ENCODE assay signal across 1 cellular context in the genomic region with DNA sequence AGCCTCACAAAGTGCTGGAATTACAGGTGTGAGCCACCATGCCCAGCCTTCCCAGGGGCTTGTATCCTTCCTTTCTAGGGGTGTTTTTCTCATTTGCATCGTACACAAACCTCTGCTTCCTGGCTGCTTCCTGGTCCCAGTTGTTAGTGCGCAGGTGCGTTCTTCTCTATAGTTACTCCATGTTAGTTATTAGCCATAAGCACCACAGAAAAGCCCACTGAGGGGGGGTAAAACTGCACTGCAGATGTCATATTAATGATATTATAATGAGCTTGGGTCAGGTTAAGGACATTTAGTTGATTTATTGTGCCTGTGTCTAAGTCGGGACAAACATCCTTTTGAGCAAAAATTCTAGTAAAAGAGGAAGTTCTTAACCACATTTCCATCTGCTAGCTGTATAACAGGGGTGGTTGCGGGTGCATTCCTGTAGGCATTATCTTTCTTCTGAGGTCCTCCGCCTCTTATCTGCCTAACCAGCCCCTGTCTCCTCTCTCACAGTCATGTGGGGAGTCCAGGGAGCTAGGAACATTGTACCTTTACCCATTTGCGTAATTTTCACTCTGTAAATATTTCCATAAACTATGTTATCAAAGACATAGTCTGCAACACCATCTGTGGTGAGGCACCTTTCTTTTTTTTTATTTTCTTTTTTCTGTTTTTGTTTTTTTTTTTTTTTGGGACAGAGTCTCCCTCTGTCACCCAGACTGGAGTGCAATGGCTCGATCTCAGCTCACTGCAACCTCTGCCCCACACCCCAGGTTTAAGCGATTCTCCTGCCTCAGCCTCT.
TF ChIP-seq lines count a peak whose summit lies in the region.

No MANE protein-coding gene starts in this region.

TF ChIP-seq in HepG2, 621 proteins besides CTCF, POLR2A, EP300 and RAD21 (continued from another document and continues in another):
- TF ChIP-seq, protein P1, sequence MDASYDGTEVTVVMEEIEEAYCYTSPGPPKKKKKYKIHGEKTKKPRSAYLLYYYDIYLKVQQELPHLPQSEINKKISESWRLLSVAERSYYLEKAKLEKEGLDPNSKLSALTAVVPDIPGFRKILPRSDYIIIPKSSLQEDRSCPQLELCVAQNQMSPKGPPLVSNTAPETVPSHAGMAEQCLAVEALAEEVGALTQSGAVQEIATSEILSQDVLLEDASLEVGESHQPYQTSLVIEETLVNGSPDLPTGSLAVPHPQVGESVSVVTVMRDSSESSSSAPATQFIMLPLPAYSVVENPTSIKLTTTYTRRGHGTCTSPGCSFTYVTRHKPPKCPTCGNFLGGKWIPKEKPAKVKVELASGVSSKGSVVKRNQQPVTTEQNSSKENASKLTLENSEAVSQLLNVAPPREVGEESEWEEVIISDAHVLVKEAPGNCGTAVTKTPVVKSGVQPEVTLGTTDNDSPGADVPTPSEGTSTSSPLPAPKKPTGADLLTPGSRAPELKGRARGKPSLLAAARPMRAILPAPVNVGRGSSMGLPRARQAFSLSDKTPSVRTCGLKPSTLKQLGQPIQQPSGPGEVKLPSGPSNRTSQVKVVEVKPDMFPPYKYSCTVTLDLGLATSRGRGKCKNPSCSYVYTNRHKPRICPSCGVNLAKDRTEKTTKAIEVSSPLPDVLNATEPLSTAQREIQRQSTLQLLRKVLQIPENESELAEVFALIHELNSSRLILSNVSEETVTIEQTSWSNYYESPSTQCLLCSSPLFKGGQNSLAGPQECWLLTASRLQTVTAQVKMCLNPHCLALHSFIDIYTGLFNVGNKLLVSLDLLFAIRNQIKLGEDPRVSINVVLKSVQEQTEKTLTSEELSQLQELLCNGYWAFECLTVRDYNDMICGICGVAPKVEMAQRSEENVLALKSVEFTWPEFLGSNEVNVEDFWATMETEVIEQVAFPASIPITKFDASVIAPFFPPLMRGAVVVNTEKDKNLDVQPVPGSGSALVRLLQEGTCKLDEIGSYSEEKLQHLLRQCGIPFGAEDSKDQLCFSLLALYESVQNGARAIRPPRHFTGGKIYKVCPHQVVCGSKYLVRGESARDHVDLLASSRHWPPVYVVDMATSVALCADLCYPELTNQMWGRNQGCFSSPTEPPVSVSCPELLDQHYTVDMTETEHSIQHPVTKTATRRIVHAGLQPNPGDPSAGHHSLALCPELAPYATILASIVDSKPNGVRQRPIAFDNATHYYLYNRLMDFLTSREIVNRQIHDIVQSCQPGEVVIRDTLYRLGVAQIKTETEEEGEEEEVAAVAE (CRISPR knock-in tag; IDR thresholded peaks at IDR 0.05; ENCODE audit: borderline replicate concordance), result no peak; the same call in 1 of the 2 replicates
- TF ChIP-seq CCDC6 (CRISPR knock-in tag; IDR thresholded peaks at IDR 0.05) (no peak), KDM3A (CRISPR knock-in tag; IDR thresholded peaks at IDR 0.05; ENCODE audit: low read depth) (no peak), ATM (IDR thresholded peaks at IDR 0.05; ENCODE audit: borderline replicate concordance) (no peak), SP5 (CRISPR knock-in tag; IDR thresholded peaks at IDR 0.05; ENCODE audit: borderline replicate concordance, low read depth) (peak; percentile 66; the same call in 1 of the 2 replicates), HOXA7 (CRISPR knock-in tag; IDR thresholded peaks at IDR 0.05) (no peak), ZBTB8A (CRISPR knock-in tag; IDR thresholded peaks at IDR 0.05; ENCODE audit: borderline replicate concordance, low read depth) (no peak), TEAD3 (CRISPR knock-in tag; optimal IDR thresholded peaks at IDR 0.05; ENCODE audit: borderline replicate concordance) (peak; percentile 94), ZBTB7B (CRISPR knock-in tag; IDR thresholded peaks at IDR 0.05) (peak; percentile 84; the same call in 1 of the 2 replicates), ZNF224 (CRISPR knock-in tag; IDR thresholded peaks at IDR 0.05) (no peak), KDM5B (CRISPR knock-in tag; IDR thresholded peaks at IDR 0.05; ENCODE audit: borderline replicate concordance) (0 out of 2 replicates have a peak, but pooled peaks have one; percentile 44), MYC (CRISPR knock-in tag; IDR thresholded peaks at IDR 0.05; ENCODE audit: borderline replicate concordance) (peak; percentile 48; the same call in 1 of the 2 replicates), RARA (CRISPR knock-in tag; IDR thresholded peaks at IDR 0.05) (peak; percentile 72), MBNL3 (CRISPR knock-in tag; conservative IDR thresholded peaks at IDR 0.05) (no peak), EZH2 (conservative IDR thresholded peaks at IDR 0.05; ENCODE audit: low read depth, low read length) (no peak), MLLT10 (CRISPR knock-in tag; IDR thresholded peaks at IDR 0.05) (no peak), ZNF225 (CRISPR knock-in tag; IDR thresholded peaks at IDR 0.05) (peak; percentile 23; the same call in 1 of the 2 replicates), NCOA2 (CRISPR knock-in tag; IDR thresholded peaks at IDR 0.05) (peak; percentile 89), ZNF33B (CRISPR knock-in tag; IDR thresholded peaks at IDR 0.05) (no peak), IRX3 (CRISPR knock-in tag; IDR thresholded peaks at IDR 0.05; ENCODE audit: borderline replicate concordance, low read depth) (no peak), ZNF263 (CRISPR knock-in tag; IDR thresholded peaks at IDR 0.05) (peak; percentile 15; the same call in 1 of the 2 replicates), NR2C2 (CRISPR knock-in tag; IDR thresholded peaks at IDR 0.05; ENCODE audit: borderline replicate concordance) (peak; percentile 40; the same call in 1 of the 2 replicates), THYN1 (CRISPR knock-in tag; IDR thresholded peaks at IDR 0.05; ENCODE audit: borderline replicate concordance, low read depth) (0 out of 2 replicates have a peak, but pooled peaks have one; percentile 45), RBAK (CRISPR knock-in tag; IDR thresholded peaks at IDR 0.05) (no peak), ZFP62 (CRISPR knock-in tag; IDR thresholded peaks at IDR 0.05) (no peak), CHCHD3 (CRISPR knock-in tag; IDR thresholded peaks at IDR 0.05) (0 out of 2 replicates have a peak, but pooled peaks have one; percentile 42), ZNF232 (CRISPR knock-in tag; IDR thresholded peaks at IDR 0.05; ENCODE audit: borderline replicate concordance) (no peak), KMT2A (CRISPR knock-in tag; IDR thresholded peaks at IDR 0.05) (no peak), ZNF746 (CRISPR knock-in tag; IDR thresholded peaks at IDR 0.05) (no peak), TBX2 (CRISPR knock-in tag; IDR thresholded peaks at IDR 0.05; ENCODE audit: borderline replicate concordance) (peak; percentile 75), ZNF780A (CRISPR knock-in tag; IDR thresholded peaks at IDR 0.05) (no peak), ZBTB3 (CRISPR knock-in tag; IDR thresholded peaks at IDR 0.05; ENCODE audit: borderline replicate concordance, low read depth) (no peak; the same call in 1 of the 2 replicates), ATRX (CRISPR knock-in tag; IDR thresholded peaks at IDR 0.05; ENCODE audit: borderline replicate concordance) (no peak), ZNF180 (CRISPR knock-in tag; IDR thresholded peaks at IDR 0.05; ENCODE audit: borderline replicate concordance, low read depth) (no peak), SOX6 (IDR thresholded peaks at IDR 0.05) (no peak), SOX6 (CRISPR knock-in tag; IDR thresholded peaks at IDR 0.05) (peak; percentile 96), RCOR2 (CRISPR knock-in tag; IDR thresholded peaks at IDR 0.05) (peak; percentile 62; the same call in 1 of the 2 replicates), PHB2 (IDR thresholded peaks at IDR 0.05; ENCODE audit: partially characterized antibody) (no peak), NRL (CRISPR knock-in tag; IDR thresholded peaks at IDR 0.05; ENCODE audit: borderline replicate concordance) (no peak; the same call in 1 of the 2 replicates), SKI (IDR thresholded peaks at IDR 0.05; ENCODE audit: partially characterized antibody) (peak; percentile 71), ZNF616 (CRISPR knock-in tag; IDR thresholded peaks at IDR 0.05; ENCODE audit: low read depth) (no peak), ESRRA (CRISPR knock-in tag; IDR thresholded peaks at IDR 0.05; ENCODE audit: low read depth) (peak; percentile 57; the same call in 1 of the 2 replicates), MED13 (CRISPR knock-in tag; IDR thresholded peaks at IDR 0.05) (peak; percentile 71; the same call in 1 of the 2 replicates), XRCC5 (optimal IDR thresholded peaks at IDR 0.05; ENCODE audit: low read length) (peak; percentile 21), ZNF713 (CRISPR knock-in tag; IDR thresholded peaks at IDR 0.05) (no peak)
- TF ChIP-seq, protein P2, sequence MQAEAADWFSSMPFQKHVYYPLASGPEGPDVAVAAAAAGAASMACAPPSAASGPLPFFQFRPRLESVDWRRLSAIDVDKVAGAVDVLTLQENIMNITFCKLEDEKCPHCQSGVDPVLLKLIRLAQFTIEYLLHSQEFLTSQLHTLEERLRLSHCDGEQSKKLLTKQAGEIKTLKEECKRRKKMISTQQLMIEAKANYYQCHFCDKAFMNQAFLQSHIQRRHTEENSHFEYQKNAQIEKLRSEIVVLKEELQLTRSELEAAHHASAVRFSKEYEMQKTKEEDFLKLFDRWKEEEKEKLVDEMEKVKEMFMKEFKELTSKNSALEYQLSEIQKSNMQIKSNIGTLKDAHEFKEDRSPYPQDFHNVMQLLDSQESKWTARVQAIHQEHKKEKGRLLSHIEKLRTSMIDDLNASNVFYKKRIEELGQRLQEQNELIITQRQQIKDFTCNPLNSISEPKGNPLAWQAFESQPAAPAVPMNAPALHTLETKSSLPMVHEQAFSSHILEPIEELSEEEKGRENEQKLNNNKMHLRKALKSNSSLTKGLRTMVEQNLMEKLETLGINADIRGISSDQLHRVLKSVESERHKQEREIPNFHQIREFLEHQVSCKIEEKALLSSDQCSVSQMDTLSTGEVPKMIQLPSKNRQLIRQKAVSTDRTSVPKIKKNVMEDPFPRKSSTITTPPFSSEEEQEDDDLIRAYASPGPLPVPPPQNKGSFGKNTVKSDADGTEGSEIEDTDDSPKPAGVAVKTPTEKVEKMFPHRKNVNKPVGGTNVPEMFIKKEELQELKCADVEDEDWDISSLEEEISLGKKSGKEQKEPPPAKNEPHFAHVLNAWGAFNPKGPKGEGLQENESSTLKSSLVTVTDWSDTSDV (CRISPR knock-in tag; IDR thresholded peaks at IDR 0.05), result no peak
- TF ChIP-seq, protein P3, sequence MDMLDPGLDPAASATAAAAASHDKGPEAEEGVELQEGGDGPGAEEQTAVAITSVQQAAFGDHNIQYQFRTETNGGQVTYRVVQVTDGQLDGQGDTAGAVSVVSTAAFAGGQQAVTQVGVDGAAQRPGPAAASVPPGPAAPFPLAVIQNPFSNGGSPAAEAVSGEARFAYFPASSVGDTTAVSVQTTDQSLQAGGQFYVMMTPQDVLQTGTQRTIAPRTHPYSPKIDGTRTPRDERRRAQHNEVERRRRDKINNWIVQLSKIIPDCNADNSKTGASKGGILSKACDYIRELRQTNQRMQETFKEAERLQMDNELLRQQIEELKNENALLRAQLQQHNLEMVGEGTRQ (IDR thresholded peaks at IDR 0.05; ENCODE audit: low read depth, low read length), result no peak
- TF ChIP-seq, protein P3 (CRISPR knock-in tag; IDR thresholded peaks at IDR 0.05; ENCODE audit: borderline replicate concordance), result peak; percentile 33; the same call in 1 of the 2 replicates
- TF ChIP-seq, protein P4, sequence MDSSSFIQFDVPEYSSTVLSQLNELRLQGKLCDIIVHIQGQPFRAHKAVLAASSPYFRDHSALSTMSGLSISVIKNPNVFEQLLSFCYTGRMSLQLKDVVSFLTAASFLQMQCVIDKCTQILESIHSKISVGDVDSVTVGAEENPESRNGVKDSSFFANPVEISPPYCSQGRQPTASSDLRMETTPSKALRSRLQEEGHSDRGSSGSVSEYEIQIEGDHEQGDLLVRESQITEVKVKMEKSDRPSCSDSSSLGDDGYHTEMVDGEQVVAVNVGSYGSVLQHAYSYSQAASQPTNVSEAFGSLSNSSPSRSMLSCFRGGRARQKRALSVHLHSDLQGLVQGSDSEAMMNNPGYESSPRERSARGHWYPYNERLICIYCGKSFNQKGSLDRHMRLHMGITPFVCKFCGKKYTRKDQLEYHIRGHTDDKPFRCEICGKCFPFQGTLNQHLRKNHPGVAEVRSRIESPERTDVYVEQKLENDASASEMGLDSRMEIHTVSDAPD (CRISPR knock-in tag; IDR thresholded peaks at IDR 0.05), result peak; percentile 37; the same call in 1 of the 2 replicates
- TF ChIP-seq, protein P5, sequence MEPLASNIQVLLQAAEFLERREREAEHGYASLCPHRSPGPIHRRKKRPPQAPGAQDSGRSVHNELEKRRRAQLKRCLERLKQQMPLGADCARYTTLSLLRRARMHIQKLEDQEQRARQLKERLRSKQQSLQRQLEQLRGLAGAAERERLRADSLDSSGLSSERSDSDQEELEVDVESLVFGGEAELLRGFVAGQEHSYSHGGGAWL (CRISPR knock-in tag; IDR thresholded peaks at IDR 0.05), result no peak
- TF ChIP-seq, protein P6, sequence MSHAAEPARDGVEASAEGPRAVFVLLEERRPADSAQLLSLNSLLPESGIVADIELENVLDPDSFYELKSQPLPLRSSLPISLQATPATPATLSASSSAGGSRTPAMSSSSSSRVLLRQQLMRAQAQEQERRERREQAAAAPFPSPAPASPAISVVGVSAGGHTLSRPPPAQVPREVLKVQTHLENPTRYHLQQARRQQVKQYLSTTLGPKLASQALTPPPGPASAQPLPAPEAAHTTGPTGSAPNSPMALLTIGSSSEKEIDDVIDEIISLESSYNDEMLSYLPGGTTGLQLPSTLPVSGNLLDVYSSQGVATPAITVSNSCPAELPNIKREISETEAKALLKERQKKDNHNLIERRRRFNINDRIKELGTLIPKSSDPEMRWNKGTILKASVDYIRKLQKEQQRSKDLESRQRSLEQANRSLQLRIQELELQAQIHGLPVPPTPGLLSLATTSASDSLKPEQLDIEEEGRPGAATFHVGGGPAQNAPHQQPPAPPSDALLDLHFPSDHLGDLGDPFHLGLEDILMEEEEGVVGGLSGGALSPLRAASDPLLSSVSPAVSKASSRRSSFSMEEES (CRISPR knock-in tag; IDR thresholded peaks at IDR 0.05), result peak; percentile 92
- TF ChIP-seq, protein P7, sequence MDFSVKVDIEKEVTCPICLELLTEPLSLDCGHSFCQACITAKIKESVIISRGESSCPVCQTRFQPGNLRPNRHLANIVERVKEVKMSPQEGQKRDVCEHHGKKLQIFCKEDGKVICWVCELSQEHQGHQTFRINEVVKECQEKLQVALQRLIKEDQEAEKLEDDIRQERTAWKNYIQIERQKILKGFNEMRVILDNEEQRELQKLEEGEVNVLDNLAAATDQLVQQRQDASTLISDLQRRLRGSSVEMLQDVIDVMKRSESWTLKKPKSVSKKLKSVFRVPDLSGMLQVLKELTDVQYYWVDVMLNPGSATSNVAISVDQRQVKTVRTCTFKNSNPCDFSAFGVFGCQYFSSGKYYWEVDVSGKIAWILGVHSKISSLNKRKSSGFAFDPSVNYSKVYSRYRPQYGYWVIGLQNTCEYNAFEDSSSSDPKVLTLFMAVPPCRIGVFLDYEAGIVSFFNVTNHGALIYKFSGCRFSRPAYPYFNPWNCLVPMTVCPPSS (IDR thresholded peaks at IDR 0.05), result no peak
- TF ChIP-seq, protein P8, sequence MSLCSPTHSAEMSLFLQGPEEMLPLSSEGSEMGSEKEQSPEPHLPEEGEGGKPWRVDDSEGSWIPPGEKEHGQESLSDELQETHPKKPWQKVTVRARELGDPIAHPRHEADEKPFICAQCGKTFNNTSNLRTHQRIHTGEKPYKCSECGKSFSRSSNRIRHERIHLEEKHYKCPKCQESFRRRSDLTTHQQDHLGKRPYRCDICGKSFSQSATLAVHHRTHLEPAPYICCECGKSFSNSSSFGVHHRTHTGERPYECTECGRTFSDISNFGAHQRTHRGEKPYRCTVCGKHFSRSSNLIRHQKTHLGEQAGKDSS (CRISPR knock-in tag; IDR thresholded peaks at IDR 0.05; ENCODE audit: borderline replicate concordance, low read depth), result no peak
